Comparison of ENCODE assay signal across 15 cellular contexts in genomic region chr4:87071401-87071800, GRCh38.
DNase-seq lines count a peak whose midpoint lies in the region; ATAC-seq, FAIRE-seq and TF ChIP-seq lines count a peak whose summit lies in the region.
"Had no signal": no experiment of that assay in that cellular context is flagged by ENCODE, and none has a peak within 500 bp of the region (broad histone marks: within the 10 kb centered on the region; RNA-seq: fewer than 3 reads in every experiment).

No MANE protein-coding gene starts in this region.

- no peaks in the 10 kb centered on the region for H3K27me3 ChIP-seq in BLaER1
- H3K27me3 ChIP-seq: ascending aorta, SJSA1 had no signal

- ATAC-seq in T-helper 17 cell (no peak), mucosa of descending colon (peak; percentile 56), HG02588 (IDR thresholded peaks at IDR 0.05; ENCODE audit: unreplicated experiment) (no peak)
- ATAC-seq in activated naive CD8-positive, alpha-beta T cell treated with anti-CD3 and anti-CD28 coated beads, Interleukin-2, amount 50 U/mL, for 24 hours = no peak

- H3K4me1 ChIP-seq in BLaER1 = peaks cover 88% of the 10 kb centered on the region
- H3K4me1 ChIP-seq in mucosa of descending colon (ENCODE audit: low read depth) = peaks cover 24% of the 10 kb centered on the region

- H3K9ac ChIP-seq in BLaER1 = no peak overlapping the region

- H3K27me3 Mint-ChIP-seq in T-helper 17 cell = no peaks in the 10 kb centered on the region
- H3K27me3 Mint-ChIP-seq in activated naive CD8-positive, alpha-beta T cell treated with anti-CD3 and anti-CD28 coated beads, Interleukin-2, amount 50 U/mL, for 24 hours = no peaks in the 10 kb centered on the region

- DNase-seq in GM12891 (ENCODE audit: insufficient read length, low spot score) (no peak), T-helper 17 cell (no peak), mucosa of descending colon (peak in 1 of 3 donors; percentile 48), putamen (ENCODE audit: low spot score) (no peak)
- no peak for DNase-seq in activated naive CD8-positive, alpha-beta T cell treated with anti-CD3 and anti-CD28 coated beads, Interleukin-2, amount 50 U/mL, for 24 hours
- DNase-seq: activated T-cell treated with anti-CD3 and anti-CD28 coated beads, Interleukin-2, amount 50 U/mL, for 1 hour; effector CD8-positive, alpha-beta T cell; foreskin melanocyte; NK-92 treated with Interleukin-12 subunit alpha and Interleukin-12 subunit beta, amount 100 ng/mL, for 24 hours had no signal

- H3K4me1 Mint-ChIP-seq in T-helper 17 cell = peaks cover 33% of the 10 kb centered on the region
- H3K4me1 Mint-ChIP-seq in activated naive CD8-positive, alpha-beta T cell treated with anti-CD3 and anti-CD28 coated beads, Interleukin-2, amount 50 U/mL, for 24 hours = peaks cover 40% of the 10 kb centered on the region

- FAIRE-seq in GM12891 (lab: Jason Lieb, UNC) = peak; percentile 41
- FAIRE-seq: HTR-8/SVneo, keratinocyte had no signal

- intact Hi-C loops in mucosa of descending colon (cut with DNase I, micrococcal nuclease) = no loop called here

- peak overlapping the region; percentile 24 for H3K27ac Mint-ChIP-seq in T-helper 17 cell
- H3K27ac Mint-ChIP-seq in activated naive CD8-positive, alpha-beta T cell treated with anti-CD3 and anti-CD28 coated beads, Interleukin-2, amount 50 U/mL, for 24 hours = no peak overlapping the region

- H3K36me3 Mint-ChIP-seq in T-helper 17 cell (ENCODE audit: low read depth) = peaks cover 3% of the 10 kb centered on the region
- H3K36me3 Mint-ChIP-seq in activated naive CD8-positive, alpha-beta T cell treated with anti-CD3 and anti-CD28 coated beads, Interleukin-2, amount 50 U/mL, for 24 hours (ENCODE audit: low read depth) = peaks cover 3% of the 10 kb centered on the region

- no peaks in the 10 kb centered on the region for H3K9me3 ChIP-seq in BLaER1
- no peaks in the 10 kb centered on the region for H3K9me3 ChIP-seq in T-helper 17 cell (ENCODE audit: control insufficient read depth, low read length, poor library complexity, severe bottlenecking)
- H3K9me3 ChIP-seq in mucosa of descending colon = no peaks in the 10 kb centered on the region
- H3K9me3 ChIP-seq: ascending aorta, SJSA1 had no signal

- no peak for TF ChIP-seq POLR2A in GM12891 (IDR thresholded peaks at IDR 0.05; ENCODE audit: low read depth, low read length)

- H3K27ac ChIP-seq in BLaER1 = no peak overlapping the region
- H3K27ac ChIP-seq: ascending aorta, SJSA1 had no signal

- no peak overlapping the region for H3K4me3 Mint-ChIP-seq in T-helper 17 cell
- no peak overlapping the region for H3K4me3 Mint-ChIP-seq in activated naive CD8-positive, alpha-beta T cell treated with anti-CD3 and anti-CD28 coated beads, Interleukin-2, amount 50 U/mL, for 24 hours

- H3K36me3 ChIP-seq in BLaER1 (peaks cover 32% of the 10 kb centered on the region), mucosa of descending colon (ENCODE audit: low read depth) (no peaks in the 10 kb centered on the region)
- H3K36me3 ChIP-seq: ascending aorta, SJSA1 had no signal

- no peak for TF ChIP-seq CTCF in mucosa of descending colon (IDR thresholded peaks at IDR 0.05)

- H4K20me1 ChIP-seq in BLaER1 = peaks cover 100% of the 10 kb centered on the region

- H3K4me3 ChIP-seq in BLaER1 (no peak overlapping the region), mucosa of descending colon (no peak overlapping the region)
- H3K4me3 ChIP-seq: ascending aorta, SJSA1 had no signal

- H3K4me2 ChIP-seq in BLaER1 = peak overlapping the region; percentile 73

- H3K9me3 Mint-ChIP-seq in activated naive CD8-positive, alpha-beta T cell treated with anti-CD3 and anti-CD28 coated beads, Interleukin-2, amount 50 U/mL, for 24 hours = peaks cover 3% of the 10 kb centered on the region

TF ChIP-seq in GM12891, 5 proteins besides CTCF, POLR2A, EP300 and RAD21:
- no peak for TF ChIP-seq PAX5 (IDR thresholded peaks at IDR 0.05; ENCODE audit: insufficient read depth, low read length, severe bottlenecking)
- no peak for TF ChIP-seq POU2F2 (IDR thresholded peaks at IDR 0.05; ENCODE audit: low read depth, low read length)
- TF ChIP-seq SPI1 (IDR thresholded peaks at IDR 0.05; ENCODE audit: low read depth, low read length) = no peak
- no peak for TF ChIP-seq POLR2AphosphoS5 (IDR thresholded peaks at IDR 0.05; ENCODE audit: low read depth, low read length)
- no peak for TF ChIP-seq TAF1 (IDR thresholded peaks at IDR 0.05; ENCODE audit: low read depth, low read length)
